In genomic region chr19:47891923-47892666, GRCh38 we compare ENCODE assay signal across 14 cellular contexts. TPM values are rescaled to one million over a fixed set of nuclear protein-coding genes. Genes with fewer than 3 reads are reported as not detected.
DNase-seq lines count a peak whose midpoint lies in the region; ATAC-seq and TF ChIP-seq lines count a peak whose summit lies in the region.
"Had no signal": no experiment of that assay in that cellular context is flagged by ENCODE, and none has a peak within 500 bp of the region (broad histone marks: within the 10 kb centered on the region; RNA-seq: fewer than 3 reads in every experiment).

No MANE protein-coding gene starts in this region.

- H3K27me3 ChIP-seq in CD8-positive, alpha-beta memory T cell (ENCODE audit: insufficient read depth, low read length, poor library complexity, severe bottlenecking), result no peaks in the 10 kb centered on the region
- no peaks in the 10 kb centered on the region for H3K27me3 ChIP-seq in Peyer's patch
- H3K27me3 ChIP-seq in neural progenitor cell, result no peaks in the 10 kb centered on the region

- peaks cover 24% of the 10 kb centered on the region for H3F3A ChIP-seq in neural progenitor cell (ENCODE audit: low read depth)

- peak overlapping the region; percentile 76 for H2AFZ ChIP-seq in neural progenitor cell (replicated peaks)

- H3K27ac Mint-ChIP-seq in CD8-positive, alpha-beta memory T cell, result no peak overlapping the region
- H3K27ac Mint-ChIP-seq in neural progenitor cell, result peak overlapping the region; percentile 51
- H3K27ac Mint-ChIP-seq: activated naive CD4-positive, alpha-beta T cell treated with anti-CD3 and anti-CD28 coated beads, Interleukin-2, amount 10 ng/mL, durations not matched to agents 7 days and 5 days had no signal

- peak in 1 of 2 donors; percentile 59 for TF ChIP-seq POLR2A in Peyer's patch (IDR thresholded peaks at IDR 0.05)

- H3K4me1 Mint-ChIP-seq in CD8-positive, alpha-beta memory T cell, result no peaks in the 10 kb centered on the region
- peaks cover 3% of the 10 kb centered on the region for H3K4me1 Mint-ChIP-seq in neural progenitor cell
- H3K4me1 Mint-ChIP-seq: activated naive CD4-positive, alpha-beta T cell treated with anti-CD3 and anti-CD28 coated beads, Interleukin-2, amount 10 ng/mL, durations not matched to agents 7 days and 5 days had no signal

- CTCF ChIA-PET in CD8-positive, alpha-beta memory T cell (lab: Charles Lee), result no interaction called here

- H3K9ac ChIP-seq in neural progenitor cell, result no peak overlapping the region

- H3K27me3 Mint-ChIP-seq in CD8-positive, alpha-beta memory T cell, result peaks cover 2 to 10% of the 10 kb centered on the region in 2 donors
- peaks cover 4% of the 10 kb centered on the region for H3K27me3 Mint-ChIP-seq in neural progenitor cell (ENCODE audit: insufficient read depth, low read depth)
- H3K27me3 Mint-ChIP-seq: activated naive CD4-positive, alpha-beta T cell treated with anti-CD3 and anti-CD28 coated beads, Interleukin-2, amount 10 ng/mL, durations not matched to agents 7 days and 5 days had no signal

- no peak for ATAC-seq in GM21526 (IDR thresholded peaks at IDR 0.05; ENCODE audit: low FRiP score, unreplicated experiment)
- no peak for ATAC-seq in GM21360 (IDR thresholded peaks at IDR 0.05; ENCODE audit: unreplicated experiment)

- in situ Hi-C loops in GM13977 (cut with MboI; ENCODE audit: low pct_unique_long_range_greater_than_20kb, low sequenced_read_pairs, unreplicated experiment), result no loop called here

- H3K4me1 ChIP-seq in CD8-positive, alpha-beta memory T cell (ENCODE audit: insufficient read depth, low read length), result no peaks in the 10 kb centered on the region
- H3K4me1 ChIP-seq in Peyer's patch, result peaks cover 0 to 8% (median 0%) of the 10 kb centered on the region in 4 donors
- H3K4me1 ChIP-seq in neural progenitor cell, result peaks cover 7% of the 10 kb centered on the region

- no peaks in the 10 kb centered on the region for H3K9me3 ChIP-seq in CD8-positive, alpha-beta memory T cell (ENCODE audit: low read length)
- H3K9me3 ChIP-seq in Peyer's patch (no peaks in the 10 kb centered on the region), neural progenitor cell (ENCODE audit: low read depth) (no peaks in the 10 kb centered on the region)

- H3K27ac ChIP-seq in CD8-positive, alpha-beta memory T cell (ENCODE audit: low read depth, low read length), result peak overlapping the region; percentile 54
- peak overlapping the region in 3 of 4 donors; percentile 16 to 56 (median 41) for H3K27ac ChIP-seq in Peyer's patch
- peak overlapping the region; percentile 73 for H3K27ac ChIP-seq in neural progenitor cell
- H3K27ac ChIP-seq: epithelial cell of prostate had no signal

- no peaks in the 10 kb centered on the region for H3K36me3 ChIP-seq in CD8-positive, alpha-beta memory T cell (ENCODE audit: insufficient read depth, low read length)
- H3K36me3 ChIP-seq in Peyer's patch (no peaks in the 10 kb centered on the region), neural progenitor cell (no peaks in the 10 kb centered on the region)

- peaks cover 0 to 9% (median 0%) of the 10 kb centered on the region in 5 donors for H3K9me3 Mint-ChIP-seq in CD8-positive, alpha-beta memory T cell
- H3K9me3 Mint-ChIP-seq in neural progenitor cell, result peaks cover 2% of the 10 kb centered on the region
- H3K9me3 Mint-ChIP-seq: activated naive CD4-positive, alpha-beta T cell treated with anti-CD3 and anti-CD28 coated beads, Interleukin-2, amount 10 ng/mL, durations not matched to agents 7 days and 5 days had no signal

- TF ChIP-seq CTCF in Peyer's patch (IDR thresholded peaks at IDR 0.05), result no peak
- TF ChIP-seq CTCF in fibroblast of pulmonary artery (IDR thresholded peaks at IDR 0.05; ENCODE audit: low read length, missing control alignments), result no peak
- TF ChIP-seq CTCF in neural progenitor cell (IDR thresholded peaks at IDR 0.05), result no peak
- no peak for TF ChIP-seq CTCF in GM13977 (IDR thresholded peaks at IDR 0.05; ENCODE audit: extremely low read depth, insufficient read depth, missing control alignments)

- H3K4me3 Mint-ChIP-seq in CD8-positive, alpha-beta memory T cell, result no peak overlapping the region
- H3K4me3 Mint-ChIP-seq in neural progenitor cell, result peak overlapping the region; percentile 22
- H3K4me3 Mint-ChIP-seq: activated naive CD4-positive, alpha-beta T cell treated with anti-CD3 and anti-CD28 coated beads, Interleukin-2, amount 10 ng/mL, durations not matched to agents 7 days and 5 days had no signal

- peaks cover 0 to 2% (median 0%) of the 10 kb centered on the region in 3 donors for H3K36me3 Mint-ChIP-seq in CD8-positive, alpha-beta memory T cell
- H3K36me3 Mint-ChIP-seq in neural progenitor cell, result no peaks in the 10 kb centered on the region
- H3K36me3 Mint-ChIP-seq: activated naive CD4-positive, alpha-beta T cell treated with anti-CD3 and anti-CD28 coated beads, Interleukin-2, amount 10 ng/mL, durations not matched to agents 7 days and 5 days had no signal

- no peaks in the 10 kb centered on the region for H4K20me1 ChIP-seq in neural progenitor cell (ENCODE audit: low read depth)

- DNase-seq in CD8-positive, alpha-beta memory T cell, result no peak
- DNase-seq in Peyer's patch, result peak in 1 of 3 donors; percentile 58
- peak; percentile 18 for DNase-seq in fibroblast of pulmonary artery (ENCODE audit: low read depth)
- peak; percentile 77 for DNase-seq in neural progenitor cell (ENCODE audit: low spot score)
- no peak for DNase-seq in NCI-H187 (lab: John Stamatoyannopoulos, UW)
- no peak for DNase-seq in GM13977 (ENCODE audit: low spot score)
- DNase-seq: ACHN; activated naive CD4-positive, alpha-beta T cell treated with anti-CD3 and anti-CD28 coated beads, Interleukin-2, amount 10 ng/mL, durations not matched to agents 7 days and 5 days; cerebellar nuclear complex; hypothalamus had no signal

- no peaks in the 10 kb centered on the region for H3K79me2 ChIP-seq in neural progenitor cell (ENCODE audit: low read depth)

- no peak overlapping the region for H3K4me3 ChIP-seq in CD8-positive, alpha-beta memory T cell (ENCODE audit: low read length)
- H3K4me3 ChIP-seq in Peyer's patch (no peak overlapping the region), fibroblast of pulmonary artery (replicated peaks; ENCODE audit: low read depth, low read length) (no peak overlapping the region), neural progenitor cell (no peak overlapping the region)
- H3K4me3 ChIP-seq: lung had no signal

- POLR2A ChIA-PET in CD8-positive, alpha-beta memory T cell (lab: Charles Lee), result no interaction called here

- no peak overlapping the region for H3K4me2 ChIP-seq in neural progenitor cell

RNA-seq across cellular contexts. Expression of gene SULT2A1, which starts 6.0 kb away (rescaled TPM):
- total RNA-seq in CD8-positive, alpha-beta memory T cell, result not detected
- polyA plus RNA-seq in CD8-positive, alpha-beta memory T cell, result not detected
- total RNA-seq in Peyer's patch (100 to 1,000 TPM in 1 of 4 donors, 10 to 100 TPM in 2, not detected in 1; 22.3 to 126 (median 55.8) TPM), neural progenitor cell (ENCODE audit: low replicate concordance) (not detected in 2 replicates)

RNA-seq across cellular contexts. Expression of gene TPRX2, which starts 33.1 kb away (rescaled TPM):
- total RNA-seq in CD8-positive, alpha-beta memory T cell, result not detected
- not detected for polyA plus RNA-seq in CD8-positive, alpha-beta memory T cell
- not detected for total RNA-seq in Peyer's patch
- total RNA-seq in neural progenitor cell (ENCODE audit: low replicate concordance), result not detected in 2 replicates
- total RNA-seq: lung had no signal
- polyA plus RNA-seq: lung had no signal

Comparison
In these comparisons a context has a peak if more than half of its experiments do, and no peak if none do; other contexts are left out.
1. DNase-seq: peak in fibroblast of pulmonary artery (single experiment) and neural progenitor cell (single experiment); none in CD8-positive, alpha-beta memory T cell (0 of 5), NCI-H187 (0 of 2) and GM13977 (single experiment).
2. Peak in every context shown above with its lines, with median percentiles within 50 percentile points of each other: H3K27ac ChIP-seq.